In the genomic region with DNA sequence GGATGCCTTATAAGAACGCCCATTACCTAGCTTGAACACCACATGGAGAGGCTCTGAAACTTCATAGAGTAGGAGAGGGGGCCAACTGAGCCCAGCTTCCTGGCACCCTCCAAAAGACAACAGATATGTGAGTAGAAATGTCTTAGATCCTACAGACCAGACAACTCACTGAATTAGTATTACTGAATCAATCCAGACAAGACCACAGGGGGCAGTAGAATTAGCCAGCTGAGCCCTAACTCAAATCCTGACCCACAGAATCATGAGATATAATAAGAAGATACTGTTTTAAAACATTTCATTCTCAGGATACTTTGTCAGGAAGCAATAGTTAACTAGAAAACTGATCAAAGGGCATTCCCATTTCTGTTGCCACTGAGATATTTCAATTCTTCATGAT, we compare ENCODE assay signal across 1 cellular context.
TF ChIP-seq lines count a peak whose summit lies in the region.

No MANE protein-coding gene starts in this region.

TF ChIP-seq in IMR-90, 13 proteins besides CTCF, POLR2A, EP300 and RAD21 (continued from another document):
- TF ChIP-seq ELK1 (IDR thresholded peaks at IDR 0.05; ENCODE audit: borderline replicate concordance, low read depth, low read length) (no peak), NFE2L2 (IDR thresholded peaks at IDR 0.05; ENCODE audit: low read depth, low read length) (no peak), CEBPB (IDR thresholded peaks at IDR 0.05; ENCODE audit: low read depth, low read length) (no peak), FOS (IDR thresholded peaks at IDR 0.05; ENCODE audit: low read depth, low read length) (no peak), BHLHE40 (IDR thresholded peaks at IDR 0.05; ENCODE audit: low read depth, low read length) (no peak), MAZ (IDR thresholded peaks at IDR 0.05; ENCODE audit: borderline replicate concordance, low read depth, low read length) (no peak), RFX5 (IDR thresholded peaks at IDR 0.05; ENCODE audit: low read depth, low read length) (no peak), USF2 (IDR thresholded peaks at IDR 0.05; ENCODE audit: low read depth, low read length) (no peak), MXI1 (IDR thresholded peaks at IDR 0.05; ENCODE audit: borderline replicate concordance, low read depth, low read length) (no peak), CHD1 (IDR thresholded peaks at IDR 0.05; ENCODE audit: low read depth, low read length) (no peak), SMC3 (IDR thresholded peaks at IDR 0.05; ENCODE audit: low read depth, low read length) (no peak), RCOR1 (IDR thresholded peaks at IDR 0.05; ENCODE audit: insufficient replicate concordance, low read length) (no peak)
